Comparison of ENCODE assay signal across 14 cellular contexts in the genomic region with DNA sequence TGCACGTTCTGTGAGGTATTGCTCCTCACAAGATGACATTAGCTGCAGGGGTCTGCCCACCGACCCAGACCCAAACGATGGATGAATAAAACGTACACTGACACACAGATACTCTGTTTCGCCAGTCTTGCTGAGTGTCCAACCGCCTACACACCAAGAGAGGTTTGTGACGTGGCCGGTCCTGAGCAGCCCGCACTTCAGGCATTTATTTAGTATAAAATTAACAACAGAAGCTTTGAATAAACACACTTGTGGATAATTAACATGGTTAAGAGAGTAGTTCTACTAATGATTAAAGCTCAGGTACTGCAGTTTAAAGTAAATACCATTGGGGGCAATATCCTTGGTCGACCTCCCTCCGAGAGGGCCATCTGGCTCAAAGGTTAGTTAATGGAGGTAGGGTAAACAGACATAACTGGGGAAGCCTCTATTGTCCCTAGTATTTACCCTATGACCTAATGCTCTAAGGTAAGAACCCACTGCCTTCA.
"Had no signal": no experiment of that assay in that cellular context is flagged by ENCODE, and none has a peak within 500 bp of the region (broad histone marks: within the 10 kb centered on the region; RNA-seq: fewer than 3 reads in every experiment).

No MANE protein-coding gene starts in this region.

- H3K4me1 ChIP-seq: adrenal gland, colonic mucosa, left ventricle myocardium inferior had no signal

- DNase-seq: activated CD4-positive, alpha-beta T cell treated with anti-CD3 and anti-CD28 coated beads, Interleukin-2, amount 50 U/mL, for 1 hour; activated CD4-positive, CD25-positive, alpha-beta regulatory T cell; activated naive CD4-positive, alpha-beta T cell treated with anti-CD3 and anti-CD28 coated beads, Interleukin-2, amount 50 U/mL, for 16 hours; adrenal gland; caudate nucleus; colonic mucosa; effector CD4-positive, alpha-beta T cell; foreskin melanocyte; head of caudate nucleus; left ventricle myocardium inferior; stimulated activated CD4-positive, alpha-beta T cell treated with anti-CD3 and anti-CD28 coated beads, Interleukin-15, amount 100 ng/mL, for 24 hours; stimulated activated CD4-positive, alpha-beta T cell treated with anti-CD3 and anti-CD28 coated beads, Interleukin-4, amount 100 ng/mL, for 24 hours; stimulated activated naive CD8-positive, alpha-beta T cell treated with anti-CD3 and anti-CD28 coated beads, Interleukin-15, amount 100 ng/mL, for 72 hours had no signal

- H3K4me3 ChIP-seq: adrenal gland, colonic mucosa, left ventricle myocardium inferior, thoracic aorta had no signal

- ATAC-seq: stimulated activated naive CD8-positive, alpha-beta T cell treated with anti-CD3 and anti-CD28 coated beads, Interleukin-15, amount 100 ng/mL, for 72 hours had no signal

- H3K9me3 ChIP-seq: adrenal gland, colonic mucosa, thoracic aorta had no signal

- H3K36me3 ChIP-seq: adrenal gland, colonic mucosa, left ventricle myocardium inferior, thoracic aorta had no signal

- H3K27ac ChIP-seq: adrenal gland, colonic mucosa, left ventricle myocardium inferior, thoracic aorta had no signal

- H3K27me3 ChIP-seq: adrenal gland, colonic mucosa had no signal
